ENCODE assay signal across 8 cellular contexts in genomic region chr6:44127186-44128019, GRCh38. TPM values are rescaled to one million over a fixed set of nuclear protein-coding genes. Genes with fewer than 3 reads are reported as not detected.
DNase-seq lines count a peak whose midpoint lies in the region; ATAC-seq and TF ChIP-seq lines count a peak whose summit lies in the region.

MRPL14 (minus strand) TSS chr6:44127452; CDS start chr6:44116611, 10,841 bp downstream.
TMEM63B (plus strand) TSS chr6:44127554; CDS start chr6:44134585, 7,031 bp downstream.

- DNase-seq in DMS153 treated with DMSO at 0.1 percent for 48 hours (lab: John Stamatoyannopoulos, UW; ENCODE audit: unreplicated experiment) (peak; percentile 52), Karpas-422 (peak; percentile 96), SJSA1 (ENCODE audit: low read depth in 1 of 2, low spot score in 2 of 2) (peak; percentile 71 to 88), foreskin keratinocyte (peak; percentile 32 to 58), stromal cell of bone marrow (ENCODE audit: low read depth) (peak; percentile 71)
- DNase-seq in activated gamma-delta T cell treated with anti-CD3 and anti-CD28 coated beads, Interleukin-2, amount 50 U/mL, for 16 hours (ENCODE audit: low read depth) = peak; percentile 85

- H2AFZ ChIP-seq in Karpas-422 (ENCODE audit: low read length) = peak within 1 kb of the TSS; percentile 89; the same call in 1 of the 2 replicates
- H2AFZ ChIP-seq in neuron (ENCODE audit: low read depth, low read length) = peak within 1 kb of the TSS; percentile 88

- H3K4me1 ChIP-seq in Karpas-422 (ENCODE audit: low read length) (peaks cover 45% of the 10 kb centered on the region), SJSA1 (replicated peaks) (peaks cover 17% of the 10 kb centered on the region), foreskin keratinocyte (peaks cover 14% of the 10 kb centered on the region), neuron (ENCODE audit: insufficient read depth, low read length) (peaks cover 38% of the 10 kb centered on the region)

- peak within 1 kb of the TSS; percentile 90 for H3K9ac ChIP-seq in Karpas-422 (ENCODE audit: low read length)

- H3K27ac ChIP-seq in Karpas-422 (ENCODE audit: low read length) (peak within 1 kb of the TSS; percentile 32; the same call in 1 of the 2 replicates), SJSA1 (peak within 1 kb of the TSS; percentile 70), foreskin keratinocyte (peak within 1 kb of the TSS; percentile 74)

- H3K4me3 ChIP-seq in Karpas-422 (ENCODE audit: low read length) = peak within 1 kb of the TSS; percentile 82
- H3K4me3 ChIP-seq in SJSA1 = peak within 1 kb of the TSS; percentile 77
- H3K4me3 ChIP-seq in neuron (ENCODE audit: low read length) = peak within 1 kb of the TSS; percentile 86

- peaks cover 48% of the 10 kb centered on the region for H3K79me2 ChIP-seq in Karpas-422 (ENCODE audit: low read length)

- peak within 1 kb of the TSS; percentile 94 for H3K4me2 ChIP-seq in Karpas-422 (ENCODE audit: low read depth, low read length, poor library complexity, severe bottlenecking)

- peaks cover 20% of the 10 kb centered on the region; the same call in 1 of the 2 replicates for H4K20me1 ChIP-seq in Karpas-422 (ENCODE audit: insufficient read depth, low read depth, low read length)

- no peak for TF ChIP-seq CTCF in foreskin keratinocyte (conservative IDR thresholded peaks at IDR 0.05)

- H3K9me2 ChIP-seq in Karpas-422 (replicated peaks; ENCODE audit: insufficient read depth, low read length) = no peaks in the 10 kb centered on the region

- H3K27me3 ChIP-seq in Karpas-422 (ENCODE audit: low read length) (no peaks in the 10 kb centered on the region; the same call in 1 of the 2 replicates), SJSA1 (replicated peaks) (no peaks in the 10 kb centered on the region), foreskin keratinocyte (no peaks in the 10 kb centered on the region), neuron (ENCODE audit: insufficient read depth, low read length) (no peaks in the 10 kb centered on the region)

- H3K36me3 ChIP-seq in Karpas-422 (ENCODE audit: insufficient read depth, low read length) = peaks cover 10% of the 10 kb centered on the region; the same call in 1 of the 2 replicates
- peaks cover 16% of the 10 kb centered on the region for H3K36me3 ChIP-seq in SJSA1
- H3K36me3 ChIP-seq in neuron (ENCODE audit: insufficient read depth, low read length) = peaks cover 3% of the 10 kb centered on the region

- ATAC-seq in GM21529 (IDR thresholded peaks at IDR 0.05; ENCODE audit: unreplicated experiment) (peak; percentile 68), foreskin keratinocyte (peak; percentile 72)

- H3K9me3 ChIP-seq in Karpas-422 (ENCODE audit: low read length) (no peaks in the 10 kb centered on the region), SJSA1 (replicated peaks) (no peaks in the 10 kb centered on the region; the same call in 1 of the 2 replicates), neuron (ENCODE audit: low read length) (no peaks in the 10 kb centered on the region)

RNA-seq across cellular contexts. Expression of gene MRPL14, which starts in this region (rescaled TPM):
- total RNA-seq in Karpas-422 (2014; rRNA removed; shearing (Covaris generic); ENCODE audit: low replicate concordance) = 80.1 and 82.9 TPM in 2 replicates
- total RNA-seq in SJSA1 (2014; rRNA removed; shearing (Covaris generic)) = 67.0 and 69.4 TPM in 2 replicates
- total RNA-seq in foreskin keratinocyte = 123 and 124 TPM in 2 replicates
- polyA plus RNA-seq in foreskin keratinocyte = 183 and 189 TPM in 2 replicates

RNA-seq across cellular contexts. Expression of gene TMEM63B, which starts in this region (rescaled TPM):
- 4.5 and 9.1 TPM in 2 replicates for total RNA-seq in Karpas-422 (2014; rRNA removed; shearing (Covaris generic); ENCODE audit: low replicate concordance)
- total RNA-seq in SJSA1 (2014; rRNA removed; shearing (Covaris generic)) = 7.1 and 12.7 TPM in 2 replicates
- total RNA-seq in foreskin keratinocyte = 57.0 and 57.8 TPM in 2 replicates
- polyA plus RNA-seq in foreskin keratinocyte = 34.4 and 35.9 TPM in 2 replicates

Comparison
In these comparisons a context has a peak if more than half of its experiments do, and no peak if none do; other contexts are left out.
1. Peak in every context shown above with its lines: DNase-seq, ATAC-seq, H3K4me3 ChIP-seq and H3K27ac ChIP-seq.
2. DNase-seq: peak in every context shown above with its lines; median percentile 96 in Karpas-422; 85 in activated gamma-delta T cell treated with anti-CD3 and anti-CD28 coated beads, Interleukin-2, amount 50 U/mL, for 16 hours; 80 in SJSA1; 71 in stromal cell of bone marrow; 52 in DMS153 treated with DMSO at 0.1 percent for 48 hours; 45 in foreskin keratinocyte.